12 cellular contexts compared by ENCODE assay signal in genomic region chr3:154886437-154886836, GRCh38.
DNase-seq lines count a peak whose midpoint lies in the region; ATAC-seq and TF ChIP-seq lines count a peak whose summit lies in the region.
"Had no signal": no experiment of that assay in that cellular context is flagged by ENCODE, and none has a peak within 500 bp of the region (broad histone marks: within the 10 kb centered on the region; RNA-seq: fewer than 3 reads in every experiment).

No MANE protein-coding gene starts in this region.

- CTCF ChIA-PET in T-cell (lab: Charles Lee) = no interaction called here

- intact Hi-C loops in sciatic nerve (cut with DNase I) = no loop called here

- no peak overlapping the region for H3K4me3 Mint-ChIP-seq in T-cell
- H3K4me3 Mint-ChIP-seq: T-helper 1 cell treated with Interleukin-12 subunit alpha and Interleukin-12 subunit beta and Interleukin-4 antibody, amounts not matched to agents 30 μg/mL and 1 μg/mL, for 36 hours; type B pancreatic cell had no signal

- no peaks in the 10 kb centered on the region for H3K36me3 Mint-ChIP-seq in T-cell
- H3K36me3 Mint-ChIP-seq: type B pancreatic cell had no signal

- no peaks in the 10 kb centered on the region for H3K27me3 Mint-ChIP-seq in T-cell
- H3K27me3 Mint-ChIP-seq: type B pancreatic cell had no signal

- peaks cover 3 to 5% (median 4%) of the 10 kb centered on the region in 3 donors for H3K9me3 Mint-ChIP-seq in T-cell

- H3K4me1 Mint-ChIP-seq in T-cell = no peaks in the 10 kb centered on the region

- ATAC-seq in SK-N-SH treated with all-trans-retinoic acid at 6 μM for 48 hours = peak; percentile 96
- ATAC-seq in sciatic nerve = peak; percentile 59
- no peak for ATAC-seq in T-cell (replicated peaks in 1 of 4)
- no peak for ATAC-seq in HG02588 (IDR thresholded peaks at IDR 0.05; ENCODE audit: unreplicated experiment)
- ATAC-seq: left lobe of liver had no signal

- DNase-seq in HCEC 1CT = peak; percentile 100
- DNase-seq in fibroblast of the conjunctiva (ENCODE audit: low read depth) = peak; percentile 84
- DNase-seq in sciatic nerve (ENCODE audit: low spot score) = no peak
- no peak for DNase-seq in T-cell
- DNase-seq in activated CD8-positive, alpha-beta memory T cell treated with anti-CD3 and anti-CD28 coated beads, Interleukin-2, amount 50 U/mL, for 4 hours = no peak
- no peak for DNase-seq in nucleus accumbens (lab: John Stamatoyannopoulos, UW)
- DNase-seq: NCI-H524 had no signal

- POLR2A ChIA-PET in T-cell (lab: Charles Lee) = no interaction called here

- H3K27ac Mint-ChIP-seq in T-cell = no peak overlapping the region
- H3K27ac Mint-ChIP-seq: T-helper 1 cell treated with Interleukin-12 subunit alpha and Interleukin-12 subunit beta and Interleukin-4 antibody, amounts not matched to agents 30 μg/mL and 1 μg/mL, for 36 hours; type B pancreatic cell had no signal

TF ChIP-seq in SK-N-SH treated with all-trans-retinoic acid at 6 μM for 48 hours, 23 proteins besides CTCF, POLR2A, EP300 and RAD21:
- TF ChIP-seq SNAI2 (CRISPR knock-in tag; IDR thresholded peaks at IDR 0.05) (no peak), ZFP3 (CRISPR knock-in tag; IDR thresholded peaks at IDR 0.05) (no peak), ISL1 (CRISPR knock-in tag; IDR thresholded peaks at IDR 0.05) (no peak), ZFP30 (CRISPR knock-in tag; IDR thresholded peaks at IDR 0.05) (no peak), OSR1 (CRISPR knock-in tag; IDR thresholded peaks at IDR 0.05) (no peak), ARNTL (CRISPR knock-in tag; IDR thresholded peaks at IDR 0.05; ENCODE audit: borderline replicate concordance, low read depth) (no peak), BACH2 (CRISPR knock-in tag; IDR thresholded peaks at IDR 0.05; ENCODE audit: borderline replicate concordance) (no peak), POU6F1 (CRISPR knock-in tag; IDR thresholded peaks at IDR 0.05; ENCODE audit: borderline replicate concordance, low read depth) (no peak), RARB (CRISPR knock-in tag; IDR thresholded peaks at IDR 0.05) (no peak), TOX (CRISPR knock-in tag; IDR thresholded peaks at IDR 0.05; ENCODE audit: borderline replicate concordance) (no peak), ZNF70 (CRISPR knock-in tag; IDR thresholded peaks at IDR 0.05) (no peak), ESRRG (CRISPR knock-in tag; IDR thresholded peaks at IDR 0.05) (no peak), GLIS3 (CRISPR knock-in tag; IDR thresholded peaks at IDR 0.05) (no peak), PPARA (CRISPR knock-in tag; IDR thresholded peaks at IDR 0.05; ENCODE audit: borderline replicate concordance) (no peak), CREB5 (CRISPR knock-in tag; IDR thresholded peaks at IDR 0.05; ENCODE audit: low read depth) (no peak)
- TF ChIP-seq, protein P1, sequence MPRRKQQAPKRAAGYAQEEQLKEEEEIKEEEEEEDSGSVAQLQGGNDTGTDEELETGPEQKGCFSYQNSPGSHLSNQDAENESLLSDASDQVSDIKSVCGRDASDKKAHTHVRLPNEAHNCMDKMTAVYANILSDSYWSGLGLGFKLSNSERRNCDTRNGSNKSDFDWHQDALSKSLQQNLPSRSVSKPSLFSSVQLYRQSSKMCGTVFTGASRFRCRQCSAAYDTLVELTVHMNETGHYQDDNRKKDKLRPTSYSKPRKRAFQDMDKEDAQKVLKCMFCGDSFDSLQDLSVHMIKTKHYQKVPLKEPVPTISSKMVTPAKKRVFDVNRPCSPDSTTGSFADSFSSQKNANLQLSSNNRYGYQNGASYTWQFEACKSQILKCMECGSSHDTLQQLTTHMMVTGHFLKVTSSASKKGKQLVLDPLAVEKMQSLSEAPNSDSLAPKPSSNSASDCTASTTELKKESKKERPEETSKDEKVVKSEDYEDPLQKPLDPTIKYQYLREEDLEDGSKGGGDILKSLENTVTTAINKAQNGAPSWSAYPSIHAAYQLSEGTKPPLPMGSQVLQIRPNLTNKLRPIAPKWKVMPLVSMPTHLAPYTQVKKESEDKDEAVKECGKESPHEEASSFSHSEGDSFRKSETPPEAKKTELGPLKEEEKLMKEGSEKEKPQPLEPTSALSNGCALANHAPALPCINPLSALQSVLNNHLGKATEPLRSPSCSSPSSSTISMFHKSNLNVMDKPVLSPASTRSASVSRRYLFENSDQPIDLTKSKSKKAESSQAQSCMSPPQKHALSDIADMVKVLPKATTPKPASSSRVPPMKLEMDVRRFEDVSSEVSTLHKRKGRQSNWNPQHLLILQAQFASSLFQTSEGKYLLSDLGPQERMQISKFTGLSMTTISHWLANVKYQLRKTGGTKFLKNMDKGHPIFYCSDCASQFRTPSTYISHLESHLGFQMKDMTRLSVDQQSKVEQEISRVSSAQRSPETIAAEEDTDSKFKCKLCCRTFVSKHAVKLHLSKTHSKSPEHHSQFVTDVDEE (CRISPR knock-in tag; IDR thresholded peaks at IDR 0.05) = no peak
- TF ChIP-seq, protein P2, sequence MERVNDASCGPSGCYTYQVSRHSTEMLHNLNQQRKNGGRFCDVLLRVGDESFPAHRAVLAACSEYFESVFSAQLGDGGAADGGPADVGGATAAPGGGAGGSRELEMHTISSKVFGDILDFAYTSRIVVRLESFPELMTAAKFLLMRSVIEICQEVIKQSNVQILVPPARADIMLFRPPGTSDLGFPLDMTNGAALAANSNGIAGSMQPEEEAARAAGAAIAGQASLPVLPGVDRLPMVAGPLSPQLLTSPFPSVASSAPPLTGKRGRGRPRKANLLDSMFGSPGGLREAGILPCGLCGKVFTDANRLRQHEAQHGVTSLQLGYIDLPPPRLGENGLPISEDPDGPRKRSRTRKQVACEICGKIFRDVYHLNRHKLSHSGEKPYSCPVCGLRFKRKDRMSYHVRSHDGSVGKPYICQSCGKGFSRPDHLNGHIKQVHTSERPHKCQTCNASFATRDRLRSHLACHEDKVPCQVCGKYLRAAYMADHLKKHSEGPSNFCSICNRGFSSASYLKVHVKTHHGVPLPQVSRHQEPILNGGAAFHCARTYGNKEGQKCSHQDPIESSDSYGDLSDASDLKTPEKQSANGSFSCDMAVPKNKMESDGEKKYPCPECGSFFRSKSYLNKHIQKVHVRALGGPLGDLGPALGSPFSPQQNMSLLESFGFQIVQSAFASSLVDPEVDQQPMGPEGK (CRISPR knock-in tag; IDR thresholded peaks at IDR 0.05; ENCODE audit: borderline replicate concordance) = no peak
- TF ChIP-seq, protein P3, sequence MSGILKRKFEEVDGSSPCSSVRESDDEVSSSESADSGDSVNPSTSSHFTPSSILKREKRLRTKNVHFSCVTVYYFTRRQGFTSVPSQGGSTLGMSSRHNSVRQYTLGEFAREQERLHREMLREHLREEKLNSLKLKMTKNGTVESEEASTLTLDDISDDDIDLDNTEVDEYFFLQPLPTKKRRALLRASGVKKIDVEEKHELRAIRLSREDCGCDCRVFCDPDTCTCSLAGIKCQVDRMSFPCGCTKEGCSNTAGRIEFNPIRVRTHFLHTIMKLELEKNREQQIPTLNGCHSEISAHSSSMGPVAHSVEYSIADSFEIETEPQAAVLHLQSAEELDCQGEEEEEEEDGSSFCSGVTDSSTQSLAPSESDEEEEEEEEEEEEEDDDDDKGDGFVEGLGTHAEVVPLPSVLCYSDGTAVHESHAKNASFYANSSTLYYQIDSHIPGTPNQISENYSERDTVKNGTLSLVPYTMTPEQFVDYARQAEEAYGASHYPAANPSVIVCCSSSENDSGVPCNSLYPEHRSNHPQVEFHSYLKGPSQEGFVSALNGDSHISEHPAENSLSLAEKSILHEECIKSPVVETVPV (CRISPR knock-in tag; IDR thresholded peaks at IDR 0.05) = no peak

Comparison
In these comparisons a context has a peak if more than half of its experiments do, and no peak if none do; other contexts are left out.
1. DNase-seq: peak in HCEC 1CT (single experiment) and fibroblast of the conjunctiva (single experiment); none in sciatic nerve (single experiment), T-cell (0 of 34), activated CD8-positive, alpha-beta memory T cell treated with anti-CD3 and anti-CD28 coated beads, Interleukin-2, amount 50 U/mL, for 4 hours (single experiment) and nucleus accumbens (0 of 56).
2. ATAC-seq: peak in SK-N-SH treated with all-trans-retinoic acid at 6 μM for 48 hours (single experiment) and sciatic nerve (single experiment); none in T-cell (0 of 4) and HG02588 (single experiment).